In the genomic region with DNA sequence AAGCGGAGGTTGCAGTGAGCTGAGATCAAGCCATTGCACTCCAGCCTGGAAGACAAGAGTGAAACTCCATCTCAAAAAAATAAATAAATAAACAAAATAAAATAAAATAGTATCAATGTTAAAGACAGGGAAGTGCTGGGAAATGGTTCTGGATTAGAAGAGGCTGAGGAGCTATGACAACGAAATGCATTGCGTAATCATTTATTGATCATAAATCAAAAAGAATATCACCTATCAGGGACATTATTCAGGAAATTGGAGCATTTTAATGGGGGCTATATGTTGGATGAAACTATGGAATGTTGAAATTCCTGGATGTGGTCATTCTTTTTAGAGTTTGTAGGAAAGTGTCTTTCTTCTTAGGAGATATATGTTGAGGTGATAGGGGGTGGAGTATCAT, we compare ENCODE assay signal across 30 cellular contexts. TPM values are rescaled to one million over a fixed set of nuclear protein-coding genes. Genes with fewer than 3 reads are reported as not detected.
"Had no signal": no experiment of that assay in that cellular context is flagged by ENCODE, and none has a peak within 500 bp of the region (broad histone marks: within the 10 kb centered on the region; RNA-seq: fewer than 3 reads in every experiment).

No MANE protein-coding gene starts in this region.

- H3K27me3 ChIP-seq: neural progenitor cell, ovary, spleen, thyroid gland, tibial nerve, upper lobe of left lung, vagina had no signal

- H3K4me2 ChIP-seq: neural progenitor cell, smooth muscle cell had no signal

- H3K9ac ChIP-seq: neural progenitor cell, parathyroid adenoma had no signal

- H3K36me3 ChIP-seq: neural progenitor cell, ovary, spleen, thoracic aorta, thyroid gland, tibial nerve, upper lobe of left lung, vagina had no signal

- H3K4me3 Mint-ChIP-seq: natural killer cell; nephron; neural progenitor cell; stimulated activated memory B cell treated with anti-CD40 and anti-IgM and Interleukin-4, amounts not matched to agents 10 μg/mL and 1 μg/mL and 100 μg/mL, for 72 hours; stimulated activated naive CD8-positive, alpha-beta T cell treated with anti-CD3 and anti-CD28 coated beads, Interleukin-15, amount 100 ng/mL, for 72 hours had no signal

- H3K79me2 ChIP-seq: parathyroid adenoma had no signal

- H2AFZ ChIP-seq: neural progenitor cell, parathyroid adenoma had no signal

- H3K4me3 ChIP-seq: neural progenitor cell, ovary, psoas muscle, skin epidermis, smooth muscle cell, spleen, thoracic aorta, thyroid gland, tibial nerve, upper lobe of left lung, vagina had no signal

- H3K36me3 Mint-ChIP-seq: natural killer cell; neural progenitor cell; stimulated activated memory B cell treated with anti-CD40 and anti-IgM and Interleukin-4, amounts not matched to agents 10 μg/mL and 1 μg/mL and 100 μg/mL, for 72 hours had no signal

- H3K27ac Mint-ChIP-seq: natural killer cell; nephron; neural progenitor cell; progenitor cell of endocrine pancreas; stimulated activated memory B cell treated with anti-CD40 and anti-IgM and Interleukin-4, amounts not matched to agents 10 μg/mL and 1 μg/mL and 100 μg/mL, for 72 hours; stimulated activated naive CD8-positive, alpha-beta T cell treated with anti-CD3 and anti-CD28 coated beads, Interleukin-15, amount 100 ng/mL, for 72 hours had no signal

- DNase-seq: natural killer cell; occipital lobe; ovary; psoas muscle; right cardiac atrium; spleen; stimulated activated CD4-positive, alpha-beta T cell treated with anti-CD3 and anti-CD28 coated beads, Interleukin-12 subunit alpha, Interleukin-12 subunit beta, amount 100 ng/mL, for 4 hours; stimulated activated CD4-positive, alpha-beta T cell treated with anti-CD3 and anti-CD28 coated beads, Interleukin-1b, Interleukin-23, amount 100 ng/mL, for 48 hours; stimulated activated CD4-positive, alpha-beta T cell treated with anti-CD3 and anti-CD28 coated beads, Interleukin-4, amount 100 ng/mL, for 1 hour; stimulated activated CD4-positive, alpha-beta T cell treated with anti-CD3 and anti-CD28 coated beads, Interleukin-4, amount 100 ng/mL, for 4 hours; stimulated activated CD8-positive, alpha-beta memory T cell treated with anti-CD3 and anti-CD28 coated beads, Interleukin-4, amount 100 ng/mL, for 48 hours; stimulated activated naive CD4-positive, alpha-beta T cell; stimulated activated naive CD8-positive, alpha-beta T cell treated with anti-CD3 and anti-CD28 coated beads, Interleukin-15, amount 100 ng/mL, for 72 hours; stimulated activated naive CD8-positive, alpha-beta T cell treated with anti-CD3 and anti-CD28 coated beads, Interleukin-15, Interleukin-2, amounts not matched to agents 100 U/mL and 50 U/mL, for 24 hours; thyroid gland; trophoblast cell; upper lobe of left lung had no signal

- H3K4me1 ChIP-seq: parathyroid adenoma, psoas muscle, spleen, thyroid gland, tibial nerve, upper lobe of left lung, vagina had no signal

- H3K4me1 Mint-ChIP-seq: natural killer cell; nephron; neural progenitor cell; stimulated activated memory B cell treated with anti-CD40 and anti-IgM and Interleukin-4, amounts not matched to agents 10 μg/mL and 1 μg/mL and 100 μg/mL, for 72 hours; stimulated activated naive CD8-positive, alpha-beta T cell treated with anti-CD3 and anti-CD28 coated beads, Interleukin-15, amount 100 ng/mL, for 72 hours had no signal

- ATAC-seq: natural killer cell; psoas muscle; right cardiac atrium; sciatic nerve; stimulated activated memory B cell treated with anti-CD40 and anti-IgM and Interleukin-4, amounts not matched to agents 10 μg/mL and 1 μg/mL and 100 μg/mL, for 72 hours; stimulated activated naive CD8-positive, alpha-beta T cell treated with anti-CD3 and anti-CD28 coated beads, Interleukin-15, amount 100 ng/mL, for 72 hours; stimulated activated naive CD8-positive, alpha-beta T cell treated with anti-CD3 and anti-CD28 coated beads, Interleukin-15, Interleukin-2, amounts not matched to agents 100 U/mL and 50 U/mL, for 24 hours had no signal

- H3K9me3 Mint-ChIP-seq: natural killer cell, neural progenitor cell had no signal

- H3K27ac ChIP-seq: neural progenitor cell, ovary, parathyroid adenoma, psoas muscle, skin epidermis, spleen, thoracic aorta, thyroid gland, tibial nerve, upper lobe of left lung, vagina had no signal

- H3K27me3 Mint-ChIP-seq: progenitor cell of endocrine pancreas; stimulated activated memory B cell treated with anti-CD40 and anti-IgM and Interleukin-4, amounts not matched to agents 10 μg/mL and 1 μg/mL and 100 μg/mL, for 72 hours; stimulated activated naive CD8-positive, alpha-beta T cell treated with anti-CD3 and anti-CD28 coated beads, Interleukin-15, amount 100 ng/mL, for 72 hours had no signal

- H3K9me3 ChIP-seq: ovary, psoas muscle, thoracic aorta, thyroid gland, tibial nerve, upper lobe of left lung, vagina had no signal

- FAIRE-seq: urothelium cell line had no signal

RNA-seq across cellular contexts. Expression of a gene that starts 43.7 kb away (rescaled TPM):
- total RNA-seq: natural killer cell, psoas muscle, right cardiac atrium, smooth muscle cell, thyroid gland, ureter had no signal
- polyA plus RNA-seq: psoas muscle, right cardiac atrium, smooth muscle cell, spleen had no signal
